ENCODE assay signal across 14 cellular contexts in genomic region chr10:124180947-124181549, GRCh38.
A peak's percentile ranks its signal among the peaks of the same experiment; 100 is the strongest.
DNase-seq lines count a peak whose midpoint lies in the region; ATAC-seq and TF ChIP-seq lines count a peak whose summit lies in the region.
"Had no signal": no experiment of that assay in that cellular context is flagged by ENCODE, and none has a peak within 500 bp of the region (broad histone marks: within the 10 kb centered on the region; RNA-seq: fewer than 3 reads in every experiment).

No MANE protein-coding gene starts in this region.

- no peak for TF ChIP-seq EP300 in ovary (IDR thresholded peaks at IDR 0.05)

- H3K9me3 Mint-ChIP-seq in chondrocyte (ENCODE audit: low read depth): no peaks in the 10 kb centered on the region
- H3K9me3 Mint-ChIP-seq: CD4-positive, alpha-beta memory T cell; naive B cell had no signal

- intact Hi-C loops in ovary (cut with DNase I): no loop called here

- 94 to 98% (median 96%) methylated on average over 10 of the region's 10 CpGs for WGBS in ovary, 3 donors

- ATAC-seq in GM18870 (IDR thresholded peaks at IDR 0.05; ENCODE audit: unreplicated experiment) (peak; percentile 53), SK-N-SH treated with all-trans-retinoic acid at 6 μM for 48 hours (no peak)
- ATAC-seq: left colon had no signal

- H3K27ac Mint-ChIP-seq in chondrocyte (ENCODE audit: unreplicated experiment): peak overlapping the region; percentile 33
- H3K27ac Mint-ChIP-seq: CD4-positive, alpha-beta memory T cell; naive B cell had no signal

- TF ChIP-seq POLR2A in ovary (IDR thresholded peaks at IDR 0.05): no peak

- H3K27ac ChIP-seq in ovary: no peak overlapping the region
- H3K27ac ChIP-seq: suprapubic skin had no signal

- H3K4me1 Mint-ChIP-seq in chondrocyte (ENCODE audit: low read depth): peaks cover 37% of the 10 kb centered on the region

- peaks cover 2% of the 10 kb centered on the region for H3K27me3 Mint-ChIP-seq in chondrocyte (ENCODE audit: low read depth)

- H3K4me1 ChIP-seq in ovary (ENCODE audit: insufficient read depth): no peaks in the 10 kb centered on the region
- H3K4me1 ChIP-seq: suprapubic skin had no signal

- no peaks in the 10 kb centered on the region for H3K9me3 ChIP-seq in ovary
- H3K9me3 ChIP-seq: suprapubic skin had no signal

- DNase-seq in LHCN-M2 (ENCODE audit: low read depth) (peak; percentile 79), chondrocyte (ENCODE audit: low spot score) (no peak), renal cortical epithelial cell (ENCODE audit: low read depth) (peak; percentile 85), ovary (no peak)
- no peak for DNase-seq in effector CD4-positive, alpha-beta T cell
- DNase-seq: activated CD4-positive, CD25-positive, alpha-beta regulatory T cell; activated gamma-delta T cell; CD4-positive, alpha-beta memory T cell; left colon; naive B cell; right cardiac atrium had no signal

- H3K36me3 ChIP-seq in ovary: no peaks in the 10 kb centered on the region
- H3K36me3 ChIP-seq: suprapubic skin had no signal

- no peaks in the 10 kb centered on the region for H3K36me3 Mint-ChIP-seq in chondrocyte (ENCODE audit: low read depth)
- H3K36me3 Mint-ChIP-seq: CD4-positive, alpha-beta memory T cell; naive B cell had no signal

- no peak overlapping the region for H3K4me3 Mint-ChIP-seq in chondrocyte (ENCODE audit: unreplicated experiment)
- H3K4me3 Mint-ChIP-seq: CD4-positive, alpha-beta memory T cell had no signal

- H3K27me3 ChIP-seq in ovary: no peaks in the 10 kb centered on the region
- H3K27me3 ChIP-seq: suprapubic skin had no signal

- TF ChIP-seq CTCF in chondrocyte (IDR thresholded peaks at IDR 0.05) (no peak), ovary (IDR thresholded peaks at IDR 0.05) (no peak)

- H3K4me3 ChIP-seq in ovary: no peak overlapping the region
- H3K4me3 ChIP-seq: suprapubic skin had no signal

TF ChIP-seq in SK-N-SH treated with all-trans-retinoic acid at 6 μM for 48 hours, 23 proteins besides CTCF, POLR2A, EP300 and RAD21:
- no peak for TF ChIP-seq GLIS3 (CRISPR knock-in tag; IDR thresholded peaks at IDR 0.05)
- TF ChIP-seq ZNF8 (CRISPR knock-in tag; IDR thresholded peaks at IDR 0.05): no peak
- no peak for TF ChIP-seq TCF4 (CRISPR knock-in tag; IDR thresholded peaks at IDR 0.05; ENCODE audit: borderline replicate concordance)
- TF ChIP-seq SNAI2 (CRISPR knock-in tag; IDR thresholded peaks at IDR 0.05): no peak
- TF ChIP-seq ARNTL (CRISPR knock-in tag; IDR thresholded peaks at IDR 0.05; ENCODE audit: borderline replicate concordance, low read depth): no peak
- TF ChIP-seq ZNF70 (CRISPR knock-in tag; IDR thresholded peaks at IDR 0.05): no peak
- no peak for TF ChIP-seq ZC3H10 (CRISPR knock-in tag; IDR thresholded peaks at IDR 0.05)
- no peak for TF ChIP-seq CSDC2 (CRISPR knock-in tag; IDR thresholded peaks at IDR 0.05)
- TF ChIP-seq, protein P1, sequence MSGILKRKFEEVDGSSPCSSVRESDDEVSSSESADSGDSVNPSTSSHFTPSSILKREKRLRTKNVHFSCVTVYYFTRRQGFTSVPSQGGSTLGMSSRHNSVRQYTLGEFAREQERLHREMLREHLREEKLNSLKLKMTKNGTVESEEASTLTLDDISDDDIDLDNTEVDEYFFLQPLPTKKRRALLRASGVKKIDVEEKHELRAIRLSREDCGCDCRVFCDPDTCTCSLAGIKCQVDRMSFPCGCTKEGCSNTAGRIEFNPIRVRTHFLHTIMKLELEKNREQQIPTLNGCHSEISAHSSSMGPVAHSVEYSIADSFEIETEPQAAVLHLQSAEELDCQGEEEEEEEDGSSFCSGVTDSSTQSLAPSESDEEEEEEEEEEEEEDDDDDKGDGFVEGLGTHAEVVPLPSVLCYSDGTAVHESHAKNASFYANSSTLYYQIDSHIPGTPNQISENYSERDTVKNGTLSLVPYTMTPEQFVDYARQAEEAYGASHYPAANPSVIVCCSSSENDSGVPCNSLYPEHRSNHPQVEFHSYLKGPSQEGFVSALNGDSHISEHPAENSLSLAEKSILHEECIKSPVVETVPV (CRISPR knock-in tag; IDR thresholded peaks at IDR 0.05): no peak
- TF ChIP-seq, protein P2, sequence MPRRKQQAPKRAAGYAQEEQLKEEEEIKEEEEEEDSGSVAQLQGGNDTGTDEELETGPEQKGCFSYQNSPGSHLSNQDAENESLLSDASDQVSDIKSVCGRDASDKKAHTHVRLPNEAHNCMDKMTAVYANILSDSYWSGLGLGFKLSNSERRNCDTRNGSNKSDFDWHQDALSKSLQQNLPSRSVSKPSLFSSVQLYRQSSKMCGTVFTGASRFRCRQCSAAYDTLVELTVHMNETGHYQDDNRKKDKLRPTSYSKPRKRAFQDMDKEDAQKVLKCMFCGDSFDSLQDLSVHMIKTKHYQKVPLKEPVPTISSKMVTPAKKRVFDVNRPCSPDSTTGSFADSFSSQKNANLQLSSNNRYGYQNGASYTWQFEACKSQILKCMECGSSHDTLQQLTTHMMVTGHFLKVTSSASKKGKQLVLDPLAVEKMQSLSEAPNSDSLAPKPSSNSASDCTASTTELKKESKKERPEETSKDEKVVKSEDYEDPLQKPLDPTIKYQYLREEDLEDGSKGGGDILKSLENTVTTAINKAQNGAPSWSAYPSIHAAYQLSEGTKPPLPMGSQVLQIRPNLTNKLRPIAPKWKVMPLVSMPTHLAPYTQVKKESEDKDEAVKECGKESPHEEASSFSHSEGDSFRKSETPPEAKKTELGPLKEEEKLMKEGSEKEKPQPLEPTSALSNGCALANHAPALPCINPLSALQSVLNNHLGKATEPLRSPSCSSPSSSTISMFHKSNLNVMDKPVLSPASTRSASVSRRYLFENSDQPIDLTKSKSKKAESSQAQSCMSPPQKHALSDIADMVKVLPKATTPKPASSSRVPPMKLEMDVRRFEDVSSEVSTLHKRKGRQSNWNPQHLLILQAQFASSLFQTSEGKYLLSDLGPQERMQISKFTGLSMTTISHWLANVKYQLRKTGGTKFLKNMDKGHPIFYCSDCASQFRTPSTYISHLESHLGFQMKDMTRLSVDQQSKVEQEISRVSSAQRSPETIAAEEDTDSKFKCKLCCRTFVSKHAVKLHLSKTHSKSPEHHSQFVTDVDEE (CRISPR knock-in tag; IDR thresholded peaks at IDR 0.05): no peak
- no peak for TF ChIP-seq ZFP3 (CRISPR knock-in tag; IDR thresholded peaks at IDR 0.05)
- TF ChIP-seq, protein P3, sequence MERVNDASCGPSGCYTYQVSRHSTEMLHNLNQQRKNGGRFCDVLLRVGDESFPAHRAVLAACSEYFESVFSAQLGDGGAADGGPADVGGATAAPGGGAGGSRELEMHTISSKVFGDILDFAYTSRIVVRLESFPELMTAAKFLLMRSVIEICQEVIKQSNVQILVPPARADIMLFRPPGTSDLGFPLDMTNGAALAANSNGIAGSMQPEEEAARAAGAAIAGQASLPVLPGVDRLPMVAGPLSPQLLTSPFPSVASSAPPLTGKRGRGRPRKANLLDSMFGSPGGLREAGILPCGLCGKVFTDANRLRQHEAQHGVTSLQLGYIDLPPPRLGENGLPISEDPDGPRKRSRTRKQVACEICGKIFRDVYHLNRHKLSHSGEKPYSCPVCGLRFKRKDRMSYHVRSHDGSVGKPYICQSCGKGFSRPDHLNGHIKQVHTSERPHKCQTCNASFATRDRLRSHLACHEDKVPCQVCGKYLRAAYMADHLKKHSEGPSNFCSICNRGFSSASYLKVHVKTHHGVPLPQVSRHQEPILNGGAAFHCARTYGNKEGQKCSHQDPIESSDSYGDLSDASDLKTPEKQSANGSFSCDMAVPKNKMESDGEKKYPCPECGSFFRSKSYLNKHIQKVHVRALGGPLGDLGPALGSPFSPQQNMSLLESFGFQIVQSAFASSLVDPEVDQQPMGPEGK (CRISPR knock-in tag; IDR thresholded peaks at IDR 0.05; ENCODE audit: borderline replicate concordance): no peak
- TF ChIP-seq POU6F1 (CRISPR knock-in tag; IDR thresholded peaks at IDR 0.05; ENCODE audit: borderline replicate concordance, low read depth): no peak
- no peak for TF ChIP-seq TOX (CRISPR knock-in tag; IDR thresholded peaks at IDR 0.05; ENCODE audit: borderline replicate concordance)
- no peak for TF ChIP-seq RARB (CRISPR knock-in tag; IDR thresholded peaks at IDR 0.05)
- TF ChIP-seq PPARA (CRISPR knock-in tag; IDR thresholded peaks at IDR 0.05; ENCODE audit: borderline replicate concordance): no peak
- no peak for TF ChIP-seq ZNF565 (CRISPR knock-in tag; conservative IDR thresholded peaks at IDR 0.05; ENCODE audit: low read depth)

Comparison
In these comparisons a context has a peak if more than half of its experiments do, and no peak if none do; other contexts are left out.
1. DNase-seq: peak in LHCN-M2 (single experiment) and renal cortical epithelial cell (single experiment); none in chondrocyte (single experiment), effector CD4-positive, alpha-beta T cell (single experiment) and ovary (0 of 5).